In the genomic region with DNA sequence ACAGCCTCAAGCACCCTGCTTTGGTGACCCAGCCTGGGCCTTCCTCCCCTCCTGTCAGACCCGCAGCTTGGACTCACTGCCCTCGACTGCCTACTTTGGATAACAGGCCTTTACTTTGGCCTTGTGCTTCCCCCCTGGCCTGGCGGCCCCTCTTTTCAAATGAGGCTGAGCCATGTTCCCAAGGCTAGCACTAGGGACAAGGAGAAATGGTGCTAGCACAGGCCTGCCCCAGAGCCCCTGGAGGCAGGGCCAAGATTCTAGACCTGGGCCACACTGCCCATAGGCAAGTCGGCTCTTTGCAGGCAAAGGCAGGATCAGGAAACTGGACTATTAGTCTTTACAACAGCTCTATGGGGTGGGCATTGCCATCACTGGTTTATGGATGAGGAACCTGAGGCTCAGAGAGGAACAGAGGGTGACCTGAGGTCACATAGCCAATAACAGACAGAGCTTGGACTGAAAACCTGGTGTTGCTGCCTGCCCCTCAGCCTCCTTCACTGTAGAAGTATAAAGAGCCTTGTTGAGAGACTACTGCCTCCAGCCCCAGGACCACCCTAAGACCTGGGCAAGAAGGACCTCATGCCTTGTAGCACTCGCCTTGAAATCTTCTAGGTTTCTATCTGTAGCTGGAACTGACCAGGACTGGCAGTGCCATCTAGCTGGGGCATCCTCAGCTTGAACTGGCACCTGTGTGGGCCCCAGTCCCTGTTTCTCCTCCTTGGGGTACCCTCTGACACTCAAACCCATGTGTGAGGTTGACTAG, we compare ENCODE assay signal across 10 cellular contexts.
"Had no signal": no experiment of that assay in that cellular context is flagged by ENCODE, and none has a peak within 500 bp of the region (broad histone marks: within the 10 kb centered on the region; RNA-seq: fewer than 3 reads in every experiment).

No MANE protein-coding gene starts in this region.

- H3K4me3 ChIP-seq: cardiac muscle cell, left lung, psoas muscle, transverse colon had no signal

- ATAC-seq: activated naive CD8-positive, alpha-beta T cell treated with anti-CD3 and anti-CD28 coated beads, Interleukin-2, amount 50 U/mL, for 24 hours; left lung; psoas muscle; stimulated activated effector memory CD8-positive, alpha-beta T cell treated with anti-CD3 and anti-CD28 coated beads, Interleukin-12 subunit alpha, Interleukin-12 subunit beta, amount 100 ng/mL, for 72 hours had no signal

- H3K27me3 ChIP-seq: cardiac muscle cell, left lung, transverse colon had no signal

- H3K27ac ChIP-seq: cardiac muscle cell, left lung, psoas muscle had no signal

- DNase-seq: activated CD4-positive, alpha-beta T cell treated with anti-CD3 and anti-CD28 coated beads, Interleukin-2, amount 50 U/mL, for 1 hour; activated naive CD4-positive, alpha-beta T cell treated with Interleukin-2 at 50 U/mL for 16 hours; activated naive CD8-positive, alpha-beta T cell treated with anti-CD3 and anti-CD28 coated beads, Interleukin-2, amount 50 U/mL, for 24 hours; hippocampal formation; left lung; mesendoderm; psoas muscle; transverse colon had no signal

- H3K36me3 ChIP-seq: cardiac muscle cell, left lung, transverse colon had no signal
